In the genomic region with DNA sequence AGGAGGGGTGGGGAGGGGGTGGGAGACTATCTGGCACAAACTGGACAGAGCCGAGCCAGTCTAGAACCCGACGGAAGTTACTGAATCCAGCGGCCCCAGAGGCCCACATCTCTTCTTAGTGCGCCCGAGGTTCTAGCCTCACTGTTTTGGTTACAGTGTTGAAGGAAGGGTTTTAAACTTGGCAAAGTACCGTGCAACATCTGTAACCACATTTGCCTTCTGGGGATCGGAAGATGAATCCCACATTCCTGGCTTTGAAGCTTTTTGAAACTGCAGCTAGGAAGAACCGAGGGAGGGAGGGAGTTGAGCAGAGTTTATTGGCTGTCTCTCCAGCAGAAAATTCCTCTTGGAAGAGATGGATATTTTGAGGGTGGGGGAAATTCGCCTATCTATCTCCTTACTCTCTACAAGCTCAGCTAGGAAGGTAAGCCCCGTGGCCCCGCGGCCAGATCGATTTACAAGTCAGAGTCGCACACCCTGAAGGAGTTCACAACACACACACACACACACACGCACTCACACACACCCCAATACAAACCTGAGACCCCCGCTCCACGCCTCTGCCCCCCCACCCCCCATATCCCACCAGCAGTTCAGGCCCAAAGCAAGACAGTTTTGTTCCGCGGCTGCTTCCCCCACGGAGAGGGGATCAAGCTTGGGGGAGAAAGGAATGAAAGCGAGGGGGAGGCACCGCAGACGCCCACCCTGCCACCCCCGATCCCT, we compare ENCODE assay signal across 8 cellular contexts. TPM values are rescaled to one million over a fixed set of nuclear protein-coding genes. Genes with fewer than 3 reads are reported as not detected.
DNase-seq lines count a peak whose midpoint lies in the region; ATAC-seq, FAIRE-seq and TF ChIP-seq lines count a peak whose summit lies in the region.

No MANE protein-coding gene starts in this region.

- peak overlapping the region; percentile 83 for H3K4me2 ChIP-seq in SK-N-SH
- H3K4me2 ChIP-seq in HepG2 (ENCODE audit: low read depth, low read length), result peak overlapping the region; percentile 98

- H3K79me2 ChIP-seq in SK-N-SH (ENCODE audit: insufficient read depth) (peaks cover 54% of the 10 kb centered on the region), HepG2 (ENCODE audit: insufficient read depth, low read length) (no peaks in the 10 kb centered on the region)

- H3K27me3 Mint-ChIP-seq in stimulated activated naive CD8-positive, alpha-beta T cell treated with anti-CD3 and anti-CD28 coated beads, Interleukin-15, Interleukin-2, amounts not matched to agents 100 ng/mL and 50 ng/mL, for 24 hours, result no peaks in the 10 kb centered on the region

- TF ChIP-seq EP300 in SK-N-SH (IDR thresholded peaks at IDR 0.05; ENCODE audit: borderline replicate concordance in 1 of 2, low read depth in 1 of 2, low read length in 1 of 2) (no peak), HepG2 (IDR thresholded peaks at IDR 0.05; ENCODE audit: low read depth in 2 of 2, low read length in 2 of 2) (no peak), HepG2 (CRISPR knock-in tag; IDR thresholded peaks at IDR 0.05; ENCODE audit: borderline replicate concordance) (no peak)

- TF ChIP-seq RAD21 in SK-N-SH (IDR thresholded peaks at IDR 0.05; ENCODE audit: low read length) (no peak), HepG2 (CRISPR knock-in tag; IDR thresholded peaks at IDR 0.05) (no peak)

- no peaks in the 10 kb centered on the region for H3K36me3 Mint-ChIP-seq in stimulated activated naive CD8-positive, alpha-beta T cell treated with anti-CD3 and anti-CD28 coated beads, Interleukin-15, Interleukin-2, amounts not matched to agents 100 ng/mL and 50 ng/mL, for 24 hours (ENCODE audit: low read depth)

- H3K27me3 ChIP-seq in SK-N-SH (ENCODE audit: insufficient read depth), result no peaks in the 10 kb centered on the region
- peaks cover 0 to 13% of the 10 kb centered on the region in 2 experiments; a peak in 1 of 5 replicates for H3K27me3 ChIP-seq in HepG2 (ENCODE audit: control insufficient read depth in 1 of 2, insufficient read depth in 2 of 2, low read length in 2 of 2)

- H3K4me1 ChIP-seq in SK-N-SH (ENCODE audit: control insufficient read depth in 1 of 2, insufficient read depth in 2 of 2, low read depth in 1 of 2, low read length in 1 of 2) (peaks cover 8 to 23% of the 10 kb centered on the region in 2 experiments; a peak in 3 of 4 replicates), HepG2 (ENCODE audit: insufficient read depth, low read length) (peaks cover 43% of the 10 kb centered on the region)

- H3K9me3 ChIP-seq in SK-N-SH (no peaks in the 10 kb centered on the region), HepG2 (ENCODE audit: low read length) (no peaks in the 10 kb centered on the region)

- DNase-seq in AG04449 (ENCODE audit: low read depth, low spot score) (peak; percentile 55), H54 (ENCODE audit: insufficient read length, low spot score) (peak; percentile 30), SK-N-SH (peak; percentile 38), HepG2 (ENCODE audit: low spot score) (no peak)

- peak; percentile 2 for ATAC-seq in HepG2
- no peak for ATAC-seq in GM19467 (IDR thresholded peaks at IDR 0.05; ENCODE audit: unreplicated experiment)
- ATAC-seq in HG03565 (IDR thresholded peaks at IDR 0.05; ENCODE audit: unreplicated experiment), result no peak

- no peak for TF ChIP-seq CTCF in AG04449 (IDR thresholded peaks at IDR 0.05; ENCODE audit: insufficient read depth, low read length, missing control alignments)
- TF ChIP-seq CTCF in SK-N-SH (IDR thresholded peaks at IDR 0.05), result no peak
- no peak for TF ChIP-seq CTCF in HepG2 (CRISPR knock-in tag; IDR thresholded peaks at IDR 0.05)

- peak overlapping the region; percentile 64 for H3K9ac ChIP-seq in SK-N-SH
- H3K9ac ChIP-seq in HepG2 (ENCODE audit: insufficient read depth, low read depth, low read length), result peak overlapping the region; percentile 64

- H3K4me3 ChIP-seq in AG04449 (ENCODE audit: low read depth, low read length) (peak overlapping the region; percentile 89), SK-N-SH (ENCODE audit: low read depth in 2 of 2, low read length in 1 of 2) (peak overlapping the region; percentile 74 to 88), HepG2 (replicated peaks in 1 of 3; ENCODE audit: insufficient read depth in 1 of 3, low read depth in 2 of 3, low read length in 3 of 3) (peak overlapping the region; percentile 86 to 98 (median 94))

- POLR2A ChIA-PET in AG04449 (lab: Yijun Ruan, JAX) (interaction anchor here (0.6 to 2.1 kb wide), 4 partner anchors 9 to 150 kb away, joined by 3 to 11 read pairs (median 4); no protein-coding TSS in a partner anchor), SK-N-SH (lab: Yijun Ruan, JAX) (interaction anchor here (0.8 to 1.6 kb wide), 4 partner anchors 10 to 149 kb away, joined by 3 to 10 read pairs (median 6); no protein-coding TSS in a partner anchor), HepG2 (lab: Yijun Ruan, JAX) (interaction anchor here (0.9 to 3.6 kb wide), 6 partner anchors 8 to 47 kb away, joined by 4 to 26 read pairs (median 6); no protein-coding TSS in a partner anchor)

- in situ Hi-C loops in HepG2 (cut with HindIII; ENCODE audit: extremely low pct_ligation_motif_present, low pct_unique_long_range_greater_than_20kb), result no loop called here

- H3K4me3 Mint-ChIP-seq in stimulated activated naive CD8-positive, alpha-beta T cell treated with anti-CD3 and anti-CD28 coated beads, Interleukin-15, Interleukin-2, amounts not matched to agents 100 ng/mL and 50 ng/mL, for 24 hours, result peak overlapping the region; percentile 88

- H3K27ac ChIP-seq in SK-N-SH (ENCODE audit: low read depth in 2 of 2, low read length in 1 of 2) (peak overlapping the region; percentile 77 to 82), cingulate gyrus (ENCODE audit: low read depth, low read length) (peak overlapping the region; percentile 60), HepG2 (ENCODE audit: extremely low read length, insufficient read depth, low read length) (no peak overlapping the region)

- BruUV-seq in HepG2 (replicated peaks; lab: Mats Ljungman, UMichigan), result no TSS peak

- H3K9me2 ChIP-seq in SK-N-SH, result no peaks in the 10 kb centered on the region

- H3K9me3 Mint-ChIP-seq in stimulated activated naive CD8-positive, alpha-beta T cell treated with anti-CD3 and anti-CD28 coated beads, Interleukin-15, Interleukin-2, amounts not matched to agents 100 ng/mL and 50 ng/mL, for 24 hours, result no peaks in the 10 kb centered on the region

- TF ChIP-seq POLR2A in H54 (IDR thresholded peaks at IDR 0.05; ENCODE audit: low read depth, low read length), result no peak
- no peak for TF ChIP-seq POLR2A in HepG2 (IDR thresholded peaks at IDR 0.05; ENCODE audit: insufficient read depth in 1 of 2, low read depth in 2 of 2, low read length in 2 of 2)

- H3K36me3 ChIP-seq in SK-N-SH (replicated peaks in 1 of 2; ENCODE audit: control insufficient read depth in 1 of 2, insufficient read depth in 2 of 2, low read length in 1 of 2) (peaks cover 0 to 2% of the 10 kb centered on the region in 2 experiments), HepG2 (replicated peaks in 1 of 2; ENCODE audit: control insufficient read depth in 1 of 2, insufficient read depth in 2 of 2, low read length in 2 of 2) (no peaks in the 10 kb centered on the region)

- H3K27ac Mint-ChIP-seq in stimulated activated naive CD8-positive, alpha-beta T cell treated with anti-CD3 and anti-CD28 coated beads, Interleukin-15, Interleukin-2, amounts not matched to agents 100 ng/mL and 50 ng/mL, for 24 hours, result peak overlapping the region; percentile 88

- CTCF ChIA-PET in AG04449 (lab: Yijun Ruan, JAX), result interaction anchor here (0.7 to 2.1 kb wide), 2 partner anchors 9 to 103 kb away, joined by 3 to 10 read pairs; no protein-coding TSS in a partner anchor
- CTCF ChIA-PET in SK-N-SH (lab: Yijun Ruan, JAX), result interaction anchor here (0.6 to 2.4 kb wide), 8 partner anchors 10 to 582 kb away, joined by 3 to 9 read pairs (median 4); no protein-coding TSS in a partner anchor
- CTCF ChIA-PET in HepG2 (lab: Yijun Ruan, JAX; ENCODE audit: low intra/inter-chr PET ratio, low total read pairs), result no interaction called here

- H2AFZ ChIP-seq in SK-N-SH (ENCODE audit: low read depth) (peak overlapping the region; percentile 26; the same call in 1 of the 2 replicates), HepG2 (ENCODE audit: low read length) (peak overlapping the region; percentile 88)

- WGBS in SK-N-SH (ENCODE audit: low lambda C conversion rate), result under 1% methylated on average over 24 of the region's 25 CpGs
- 1% methylated on average over 23 of the region's 25 CpGs for WGBS in HepG2 (ENCODE audit: low lambda C conversion rate)

- FAIRE-seq in H54 (lab: Jason Lieb, UNC) (peak; percentile 71), HepG2 (lab: Jason Lieb, UNC) (no peak)

- H3F3A ChIP-seq in SK-N-SH (replicated peaks; ENCODE audit: insufficient read depth), result peaks cover 3% of the 10 kb centered on the region

- peaks cover 29% of the 10 kb centered on the region for H4K20me1 ChIP-seq in SK-N-SH (ENCODE audit: insufficient read depth)
- no peaks in the 10 kb centered on the region for H4K20me1 ChIP-seq in HepG2 (ENCODE audit: insufficient read depth, low read length)

- intact Hi-C loops in HepG2 (cut with micrococcal nuclease; ENCODE audit: unreplicated experiment), result loop anchor here (10.0 kb wide), 1 partner anchor 250 kb away; a partner anchor contains a TSS

- H3K4me1 Mint-ChIP-seq in stimulated activated naive CD8-positive, alpha-beta T cell treated with anti-CD3 and anti-CD28 coated beads, Interleukin-15, Interleukin-2, amounts not matched to agents 100 ng/mL and 50 ng/mL, for 24 hours (ENCODE audit: low read depth), result peaks cover 45% of the 10 kb centered on the region

RNA-seq across cellular contexts. Expression of a gene that starts 1.0 kb away (rescaled TPM):
- polyA plus RNA-seq in SK-N-SH (2012; rRNA removed) (21.0 and 22.4 TPM in 2 replicates), HepG2 (2011; rRNA removed) (5.4 and 6.9 TPM in 2 replicates)
- polyA plus RNA-seq in SK-N-SH (2012; cell fraction: cytosol; rRNA removed), result 36.5 and 38.2 TPM in 2 replicates
- polyA plus RNA-seq in SK-N-SH (2012; cell fraction: nucleus; rRNA removed), result 24.4 and 30.1 TPM in 2 replicates
- total RNA-seq in HepG2 (2016; rRNA removed; fragmentation: Illumina TruSeq; extraction: Trizol), result 2.3 and 2.8 TPM in 2 replicates
- total RNA-seq in HepG2 (2016; cell fraction: cytosol; rRNA removed; fragmentation: Illumina TruSeq; extraction: Trizol; ENCODE audit: low read depth), result 1.3 and 1.7 TPM in 2 replicates
- 2.7 and 3.8 TPM in 2 replicates for total RNA-seq in HepG2 (2016; cell fraction: insoluble cytoplasmic fraction; rRNA removed; fragmentation: Illumina TruSeq; extraction: Trizol)
- total RNA-seq in HepG2 (2016; cell fraction: membrane; rRNA removed; fragmentation: Illumina TruSeq; extraction: Trizol), result 3.1 and 3.3 TPM in 2 replicates
- 8.2 and 8.4 TPM in 2 replicates for total RNA-seq in HepG2 (2016; cell fraction: nucleus; rRNA removed; fragmentation: Illumina TruSeq; extraction: Trizol)
- 4.3 and 8.0 TPM in 2 replicates for polyA plus RNA-seq in HepG2 (2011; cell fraction: cytosol; rRNA removed)
- 5.9 and 6.4 TPM in 2 replicates for polyA plus RNA-seq in HepG2 (2011; cell fraction: nucleus; rRNA removed)
- polyA plus RNA-seq in HepG2 (2012), result 8.6 and 9.9 TPM in 2 replicates
- 0.64 and 0.91 TPM in 2 replicates for polyA plus RNA-seq in HepG2 (2016; cell fraction: cytosol; fragmentation: Illumina TruSeq; extraction: Trizol; ENCODE audit: low read depth)
- polyA plus RNA-seq in HepG2 (2016; cell fraction: insoluble cytoplasmic fraction; fragmentation: Illumina TruSeq; extraction: Trizol; ENCODE audit: low read depth), result 4.0 and 4.8 TPM in 2 replicates
- 1.3 and 1.6 TPM in 2 replicates for polyA plus RNA-seq in HepG2 (2016; cell fraction: membrane; fragmentation: Illumina TruSeq; extraction: Trizol; ENCODE audit: low read depth)
- polyA plus RNA-seq in HepG2 (2016; cell fraction: nucleus; fragmentation: Illumina TruSeq; extraction: Trizol; ENCODE audit: insufficient read depth, low read depth), result 11.1 and 11.6 TPM in 2 replicates
- polyA minus RNA-seq in HepG2 (2011; rRNA and poly(A)+ RNA removed; ENCODE audit: low replicate concordance), result 8.0 and 8.3 TPM in 2 replicates
- polyA minus RNA-seq in HepG2 (2011; cell fraction: cytosol; rRNA and poly(A)+ RNA removed), result 6.2 and 10.0 TPM in 2 replicates
- 12.7 and 15.2 TPM in 2 replicates for polyA minus RNA-seq in HepG2 (2011; cell fraction: nucleus; rRNA and poly(A)+ RNA removed)
